In the genomic region with DNA sequence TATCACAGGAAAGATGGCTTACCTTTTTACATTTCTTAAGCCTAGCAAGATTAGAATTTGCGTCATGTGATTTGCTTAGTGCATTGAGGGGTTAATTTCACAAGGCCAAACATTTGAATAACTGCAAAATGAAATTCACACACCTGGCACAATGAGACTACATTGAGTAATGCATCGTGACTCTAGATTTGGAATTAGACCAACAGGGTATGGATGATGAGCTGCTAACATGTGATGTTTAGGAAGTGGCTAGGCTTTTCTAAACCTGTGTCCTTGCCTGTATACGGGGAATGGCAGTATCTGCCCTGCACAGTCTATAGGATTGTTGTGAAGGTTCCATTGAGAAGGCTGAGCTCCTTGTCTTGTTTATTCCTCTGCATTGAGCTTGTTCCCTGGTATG, we compare ENCODE assay signal across 13 cellular contexts.
"Had no signal": no experiment of that assay in that cellular context is flagged by ENCODE, and none has a peak within 500 bp of the region (broad histone marks: within the 10 kb centered on the region; RNA-seq: fewer than 3 reads in every experiment).

No MANE protein-coding gene starts in this region.

- DNase-seq: activated CD4-positive, alpha-beta T cell treated with anti-CD3 and anti-CD28 coated beads, Interleukin-2, amount 10 ng/mL, durations not matched to agents 24 days and 14 days; activated CD4-positive, CD25-positive, alpha-beta regulatory T cell; activated CD8-positive, alpha-beta memory T cell treated with anti-CD3 and anti-CD28 coated beads, Interleukin-2, amount 50 U/mL, for 4 hours; activated CD8-positive, alpha-beta T cell treated with anti-CD3 and anti-CD28 coated beads, Interleukin-2, amount 10 ng/mL, durations not matched to agents 7 days and 5 days; activated naive CD8-positive, alpha-beta T cell treated with anti-CD3 and anti-CD28 coated beads for 36 hours; activated T-cell treated with anti-CD3 and anti-CD28 coated beads, Interleukin-2, amount 50 U/mL, for 72 hours; dermis blood vessel endothelial cell; effector memory CD8-positive, alpha-beta T cell; naive B cell; ovary; right lobe of liver; T-helper 2 cell had no signal

- H3K4me1 ChIP-seq: right lobe of liver, suprapubic skin had no signal

- H3K9me3 ChIP-seq: ovary, right lobe of liver, suprapubic skin had no signal

- H3K4me3 ChIP-seq: ovary, right lobe of liver, suprapubic skin had no signal

- H3K27ac ChIP-seq: ovary, right lobe of liver, suprapubic skin had no signal

- H3K36me3 ChIP-seq: ovary, right lobe of liver, suprapubic skin had no signal

- H3K27me3 ChIP-seq: ovary, right lobe of liver, suprapubic skin had no signal
